17 cellular contexts compared by ENCODE assay signal in genomic region chr10:68700193-68700592, GRCh38.
"Had no signal": no experiment of that assay in that cellular context is flagged by ENCODE, and none has a peak within 500 bp of the region (broad histone marks: within the 10 kb centered on the region; RNA-seq: fewer than 3 reads in every experiment).

No MANE protein-coding gene starts in this region.

- H3K36me3 ChIP-seq: Peyer's patch, SJCRH30 had no signal

- H3K9me3 ChIP-seq: Peyer's patch, SJCRH30 had no signal

- H3K4me3 ChIP-seq: K562, PC-9, Peyer's patch, SJCRH30 had no signal

- H3K4me1 ChIP-seq: Peyer's patch had no signal

- DNase-seq: MV-4-11, NCI-H1048, NCI-H1436, NCI-H187, NCI-H2029, NCI-H2081 treated with DMSO at 0.1 percent for 48 hours, NCI-H2227 treated with DMSO at 0.1 percent for 48 hours, NCI-H526 treated with DMSO at 0.1 percent for 48 hours, NCI-H774, PC-9, Peyer's patch, SHP77 treated with DMSO at 0.1 percent for 48 hours, SJCRH30, T-cell had no signal

- H3K27ac ChIP-seq: HL-60, KMS-11, PC-9, Peyer's patch, SJCRH30 had no signal
